Comparison of ENCODE assay signal across 8 cellular contexts in the genomic region with DNA sequence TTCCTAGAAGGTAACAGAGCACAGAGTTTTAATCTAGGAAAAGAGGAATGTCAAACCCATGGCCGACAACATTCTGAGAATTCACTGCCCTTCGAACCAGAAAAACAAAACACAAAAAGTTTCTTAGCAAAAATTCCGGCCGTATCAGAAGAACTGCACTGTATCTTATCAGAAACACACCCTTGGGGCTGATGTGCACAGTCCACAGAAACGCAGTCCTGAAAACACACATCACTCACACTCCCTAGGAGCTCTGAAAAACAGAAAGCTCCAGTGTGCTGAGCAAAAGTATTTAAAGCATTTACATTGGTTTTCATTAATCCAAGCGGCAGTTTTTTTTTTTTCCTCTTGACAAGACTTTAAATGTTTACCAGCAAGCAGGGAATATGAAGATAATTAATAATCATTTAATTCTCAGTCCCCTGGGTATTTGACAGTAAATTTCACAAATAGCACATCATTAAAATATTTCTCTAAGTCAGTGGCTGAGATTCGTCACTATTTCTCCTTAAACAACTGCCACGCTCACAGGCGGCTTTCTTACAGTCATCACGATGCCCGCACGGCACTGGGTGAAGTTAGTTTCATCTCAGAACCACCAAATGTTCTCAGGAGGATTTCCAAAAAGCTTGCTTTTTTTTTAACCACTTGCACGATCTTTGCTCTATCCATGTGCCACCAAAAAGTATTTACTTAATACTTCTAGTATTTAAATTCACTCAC. TPM values are rescaled to one million over a fixed set of nuclear protein-coding genes. Genes with fewer than 3 reads are reported as not detected.
DNase-seq lines count a peak whose midpoint lies in the region; ATAC-seq and TF ChIP-seq lines count a peak whose summit lies in the region.

No MANE protein-coding gene starts in this region.

- H4K20me1 ChIP-seq in BLaER1 (peaks cover 83% of the 10 kb centered on the region), osteoblast (ENCODE audit: insufficient read depth, low read length) (no peaks in the 10 kb centered on the region)

- peak overlapping the region; percentile 4; the same call in 1 of the 2 replicates for H3K9ac ChIP-seq in BLaER1

- DNase-seq in OCI-M1 (lab: John Stamatoyannopoulos, UW) (peak; percentile 54), amniotic stem cell (lab: John Stamatoyannopoulos, UW) (peak; percentile 24), osteoblast (ENCODE audit: insufficient read length, low spot score, missing footprints) (peak; percentile 88), mesenteric fat pad (ENCODE audit: low spot score) (no peak), ascending aorta (ENCODE audit: low spot score in 2 of 2) (no peak), OCI-M2 (lab: John Stamatoyannopoulos, UW; ENCODE audit: unreplicated experiment) (no peak)

- H3K36me3 ChIP-seq in BLaER1 (peaks cover 6% of the 10 kb centered on the region; the same call in 1 of the 2 replicates), osteoblast (ENCODE audit: insufficient read depth, low read length) (no peaks in the 10 kb centered on the region), ascending aorta (no peaks in the 10 kb centered on the region)

- intact Hi-C loops in ascending aorta (cut with DNase I) = loop anchor here (1.0 kb wide), 1 partner anchor 65 kb away; no protein-coding TSS in a partner anchor

- H3K27me3 ChIP-seq in BLaER1 (no peaks in the 10 kb centered on the region), osteoblast (ENCODE audit: insufficient read depth, low read length) (no peaks in the 10 kb centered on the region), ascending aorta (no peaks in the 10 kb centered on the region)

- no peaks in the 10 kb centered on the region for H3K79me2 ChIP-seq in osteoblast (ENCODE audit: insufficient read depth, low read length)

- H3K4me2 ChIP-seq in BLaER1 (peak overlapping the region; percentile 46), osteoblast (ENCODE audit: insufficient read depth, low read length) (peak overlapping the region; percentile 45)

- H3K4me1 ChIP-seq in BLaER1 (peaks cover 87% of the 10 kb centered on the region), osteoblast (ENCODE audit: insufficient read depth, low read length) (peaks cover 26% of the 10 kb centered on the region), ascending aorta (peaks cover 7 to 11% of the 10 kb centered on the region in 2 donors)

- H3K27ac ChIP-seq in BLaER1 = peak overlapping the region; percentile 5; the same call in 1 of the 2 replicates
- peak overlapping the region; percentile 76 for H3K27ac ChIP-seq in osteoblast (ENCODE audit: low read depth, low read length)
- no peak overlapping the region for H3K27ac ChIP-seq in ascending aorta

- no peak for TF ChIP-seq CTCF in osteoblast (IDR thresholded peaks at IDR 0.05; ENCODE audit: extremely low read depth, low read depth, low read length)
- TF ChIP-seq CTCF in ascending aorta (IDR thresholded peaks at IDR 0.05) = no peak

- no peak overlapping the region for H2AFZ ChIP-seq in osteoblast (ENCODE audit: low read length)

- no peak for ATAC-seq in GM18517 (IDR thresholded peaks at IDR 0.05; ENCODE audit: unreplicated experiment)

- H3K9me3 ChIP-seq in BLaER1 = no peaks in the 10 kb centered on the region
- H3K9me3 ChIP-seq in osteoblast (ENCODE audit: low read depth, low read length) = no peaks in the 10 kb centered on the region
- no peaks in the 10 kb centered on the region for H3K9me3 ChIP-seq in ascending aorta

- H3K4me3 ChIP-seq in BLaER1 (no peak overlapping the region), osteoblast (ENCODE audit: insufficient read depth, low read length) (no peak overlapping the region), ascending aorta (peak overlapping the region in 1 of 2 donors; percentile 21)

RNA-seq across cellular contexts. Expression of gene NFATC2, which starts 13.3 kb away (rescaled TPM):
- total RNA-seq in osteoblast (0.29 and 0.36 TPM in 2 replicates), mesenteric fat pad (9.3 TPM), ascending aorta (7.9 TPM)

Comparison
In these comparisons a context has a peak if more than half of its experiments do, and no peak if none do; other contexts are left out.
1. H3K27ac ChIP-seq: peak in BLaER1 (single experiment) and osteoblast (single experiment); none in ascending aorta (0 of 2).
2. DNase-seq: peak in OCI-M1 (single experiment), amniotic stem cell (single experiment) and osteoblast (single experiment); none in mesenteric fat pad (single experiment), ascending aorta (0 of 2) and OCI-M2 (single experiment).